In the genomic region with DNA sequence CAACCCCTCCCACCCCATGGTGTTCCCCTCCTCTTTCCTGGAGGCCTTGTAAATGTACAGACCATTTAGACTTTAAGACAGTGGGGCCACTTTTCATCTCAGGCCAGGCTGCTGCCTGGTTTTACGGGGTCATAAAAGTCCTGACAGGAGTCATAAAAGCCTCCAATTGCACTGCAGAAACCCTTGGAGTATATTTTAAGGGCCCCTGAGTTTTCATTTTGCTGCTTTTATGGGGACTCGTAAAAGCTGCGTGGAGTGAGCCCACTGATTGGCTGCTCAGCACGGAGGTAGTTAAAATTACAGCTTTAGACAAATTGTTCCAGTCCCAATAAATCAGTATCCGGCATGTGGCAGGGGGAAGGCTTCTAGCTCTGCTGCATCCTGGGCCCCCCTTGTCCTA, we compare ENCODE assay signal across 27 cellular contexts.
DNase-seq lines count a peak whose midpoint lies in the region; TF ChIP-seq lines count a peak whose summit lies in the region.
"Had no signal": no experiment of that assay in that cellular context is flagged by ENCODE, and none has a peak within 500 bp of the region (broad histone marks: within the 10 kb centered on the region; RNA-seq: fewer than 3 reads in every experiment).

No MANE protein-coding gene starts in this region.

- POLR2A ChIA-PET in BJ (lab: Charles Lee) = no interaction called here

- WGBS in mesenchymal stem cell = 41% methylated on average over 5 of the region's 5 CpGs

- no peak overlapping the region for H2BK12ac ChIP-seq in mesenchymal stem cell (ENCODE audit: low read length in 2 of 2)

- peaks cover 14% of the 10 kb centered on the region for H3K9me3 ChIP-seq in mesenchymal stem cell (ENCODE audit: control insufficient read depth, low read length)
- no peaks in the 10 kb centered on the region for H3K9me3 ChIP-seq in effector memory CD4-positive, alpha-beta T cell (ENCODE audit: control insufficient read depth, low read length)
- H3K9me3 ChIP-seq: A549, BE2C had no signal

- no peak overlapping the region for H3K23ac ChIP-seq in mesenchymal stem cell (ENCODE audit: low read length in 2 of 2)

- no peaks in the 10 kb centered on the region; the same call in 1 of the 2 replicates for H3K27me3 ChIP-seq in BJ (ENCODE audit: control insufficient read depth, insufficient read depth, low read length)
- H3K27me3 ChIP-seq in mesenchymal stem cell (ENCODE audit: control insufficient read depth in 1 of 2, insufficient read depth in 1 of 2, low read length in 2 of 2) = no peaks in the 10 kb centered on the region
- H3K27me3 ChIP-seq in effector memory CD4-positive, alpha-beta T cell (replicated peaks; ENCODE audit: control insufficient read depth, insufficient read depth, low read length, poor library complexity, severe bottlenecking) = no peaks in the 10 kb centered on the region
- H3K27me3 ChIP-seq: BE2C, Peyer's patch, tibial artery had no signal

- no peak overlapping the region for H4K91ac ChIP-seq in mesenchymal stem cell (ENCODE audit: low read length)

- DNase-seq in BJ (ENCODE audit: low read depth) = peak; percentile 55
- peak; percentile 58 for DNase-seq in GM04504 (ENCODE audit: low read depth)
- DNase-seq in NCI-H2227 treated with DMSO at 0.1 percent for 48 hours (lab: John Stamatoyannopoulos, UW) = peak; percentile 37
- DNase-seq in mesenchymal stem cell = no peak
- DNase-seq in effector memory CD4-positive, alpha-beta T cell = no peak
- DNase-seq in HPDE6-E6E7 (ENCODE audit: extremely low spot score) = no peak
- DNase-seq in NCI-H2029 (lab: John Stamatoyannopoulos, UW) = no peak
- DNase-seq in NCI-H2029 treated with DMSO at 0.1 percent for 48 hours (lab: John Stamatoyannopoulos, UW) = no peak
- DNase-seq: activated CD4-positive, alpha-beta T cell treated with anti-CD3 and anti-CD28 coated beads, Interleukin-2, amount 50 U/mL, for 1 hour; activated naive CD4-positive, alpha-beta T cell treated with anti-CD3 and anti-CD28 coated beads, Interleukin-2, amount 10 ng/mL, durations not matched to agents 7 days and 5 days; activated T-cell treated with anti-CD3 and anti-CD28 coated beads, Interleukin-2, amount 50 U/mL, for 72 hours; amniotic stem cell; BE2C; DMS53; GM23248; IMR-90; kidney; lower lobe of right lung; NCI-H1092 treated with DMSO at 0.1 percent for 48 hours; NCI-H510A; Peyer's patch; SIG-M5; stimulated activated CD4-positive, alpha-beta T cell treated with anti-CD3 and anti-CD28 coated beads, Interleukin-2, amount 100 ng/mL, for 24 hours; SW 1271; T-helper 9 cell; tibial artery had no signal

- H3K79me1 ChIP-seq in mesenchymal stem cell (replicated peaks; ENCODE audit: low read length, poor library complexity, severe bottlenecking) = peaks cover 45% of the 10 kb centered on the region

- no peak overlapping the region for H3K27ac ChIP-seq in mesenchymal stem cell (ENCODE audit: low read length, poor library complexity, severe bottlenecking)
- H3K27ac ChIP-seq in effector memory CD4-positive, alpha-beta T cell (ENCODE audit: insufficient read depth, low read length, poor library complexity, severe bottlenecking) = no peak overlapping the region
- H3K27ac ChIP-seq: A549, GM23248, lower lobe of right lung, Peyer's patch, tibial artery had no signal

- peak overlapping the region; percentile 64 for H4K8ac ChIP-seq in mesenchymal stem cell (ENCODE audit: low read length)

- TF ChIP-seq CTCF in BJ (IDR thresholded peaks at IDR 0.05; ENCODE audit: insufficient read depth, low read depth, low read length) = no peak

- H3K4ac ChIP-seq in mesenchymal stem cell (ENCODE audit: low read depth in 1 of 2, low read length in 2 of 2) = no peak overlapping the region

- H2BK120ac ChIP-seq in mesenchymal stem cell (ENCODE audit: low read depth, low read length) = no peak overlapping the region

- H2BK5ac ChIP-seq in mesenchymal stem cell (ENCODE audit: low read depth, low read length, poor library complexity, severe bottlenecking) = no peak overlapping the region

- H2AFZ ChIP-seq in mesenchymal stem cell (ENCODE audit: low read depth, low read length) = no peak overlapping the region
- H2AFZ ChIP-seq: GM23248 had no signal

- H3K9ac ChIP-seq in mesenchymal stem cell (ENCODE audit: low read length) = no peak overlapping the region
- H3K9ac ChIP-seq: GM23248 had no signal

- H3K4me3 ChIP-seq in BJ (ENCODE audit: low read depth, low read length) = no peak overlapping the region
- H3K4me3 ChIP-seq in mesenchymal stem cell (ENCODE audit: insufficient read depth in 1 of 2, low read depth in 1 of 2, low read length in 2 of 2) = no peak overlapping the region
- no peak overlapping the region for H3K4me3 ChIP-seq in effector memory CD4-positive, alpha-beta T cell (ENCODE audit: insufficient read depth, low read depth, low read length, poor library complexity, severe bottlenecking)
- H3K4me3 ChIP-seq: A549, GM23248, lower lobe of right lung, Peyer's patch, tibial artery had no signal

- no peak overlapping the region for H2AK5ac ChIP-seq in mesenchymal stem cell (ENCODE audit: low read length, severe bottlenecking)

- H2BK15ac ChIP-seq in mesenchymal stem cell (ENCODE audit: low read depth, poor library complexity, severe bottlenecking) = no peak overlapping the region

- CTCF ChIA-PET in BJ (lab: Yijun Ruan, JAX) = interaction anchor here (1.1 kb wide), 1 partner anchor 22 kb away, joined by 3 read pairs; no protein-coding TSS in a partner anchor

- H3K4me1 ChIP-seq in mesenchymal stem cell (ENCODE audit: control insufficient read depth, insufficient read depth, low read depth, low read length) = peaks cover 6% of the 10 kb centered on the region
- no peaks in the 10 kb centered on the region for H3K4me1 ChIP-seq in effector memory CD4-positive, alpha-beta T cell (ENCODE audit: control insufficient read depth, insufficient read depth, low read length, poor library complexity, severe bottlenecking)
- H3K4me1 ChIP-seq: A549, BE2C, lower lobe of right lung, Peyer's patch, tibial artery had no signal

- H3K4me2 ChIP-seq in mesenchymal stem cell (ENCODE audit: low read length, poor library complexity, severe bottlenecking) = no peak overlapping the region
- H3K4me2 ChIP-seq: A549 had no signal

- no peak overlapping the region for H3K14ac ChIP-seq in mesenchymal stem cell (ENCODE audit: low read length in 2 of 2)

- H3K18ac ChIP-seq in mesenchymal stem cell (ENCODE audit: low read depth in 1 of 2, low read length in 2 of 2) = peak overlapping the region; percentile 37 to 59

- H3K36me3 ChIP-seq in BJ (ENCODE audit: control insufficient read depth, insufficient read depth, low read length) (no peaks in the 10 kb centered on the region), mesenchymal stem cell (ENCODE audit: control insufficient read depth in 1 of 2, insufficient read depth in 2 of 2, low read depth in 1 of 2, low read length in 2 of 2) (peaks cover 9 to 31% of the 10 kb centered on the region in 2 experiments)
- H3K36me3 ChIP-seq in effector memory CD4-positive, alpha-beta T cell (ENCODE audit: control insufficient read depth, insufficient read depth, low read length) = no peaks in the 10 kb centered on the region
- H3K36me3 ChIP-seq: BE2C, lower lobe of right lung, Peyer's patch, tibial artery had no signal

Comparison
In these comparisons a context has a peak if more than half of its experiments do, and no peak if none do; other contexts are left out.
1. DNase-seq: peak in BJ (single experiment), GM04504 (single experiment) and NCI-H2227 treated with DMSO at 0.1 percent for 48 hours (single experiment); none in mesenchymal stem cell (single experiment), effector memory CD4-positive, alpha-beta T cell (0 of 3), HPDE6-E6E7 (single experiment), NCI-H2029 (single experiment) and NCI-H2029 treated with DMSO at 0.1 percent for 48 hours (single experiment).